8 cellular contexts compared by ENCODE assay signal in the genomic region with DNA sequence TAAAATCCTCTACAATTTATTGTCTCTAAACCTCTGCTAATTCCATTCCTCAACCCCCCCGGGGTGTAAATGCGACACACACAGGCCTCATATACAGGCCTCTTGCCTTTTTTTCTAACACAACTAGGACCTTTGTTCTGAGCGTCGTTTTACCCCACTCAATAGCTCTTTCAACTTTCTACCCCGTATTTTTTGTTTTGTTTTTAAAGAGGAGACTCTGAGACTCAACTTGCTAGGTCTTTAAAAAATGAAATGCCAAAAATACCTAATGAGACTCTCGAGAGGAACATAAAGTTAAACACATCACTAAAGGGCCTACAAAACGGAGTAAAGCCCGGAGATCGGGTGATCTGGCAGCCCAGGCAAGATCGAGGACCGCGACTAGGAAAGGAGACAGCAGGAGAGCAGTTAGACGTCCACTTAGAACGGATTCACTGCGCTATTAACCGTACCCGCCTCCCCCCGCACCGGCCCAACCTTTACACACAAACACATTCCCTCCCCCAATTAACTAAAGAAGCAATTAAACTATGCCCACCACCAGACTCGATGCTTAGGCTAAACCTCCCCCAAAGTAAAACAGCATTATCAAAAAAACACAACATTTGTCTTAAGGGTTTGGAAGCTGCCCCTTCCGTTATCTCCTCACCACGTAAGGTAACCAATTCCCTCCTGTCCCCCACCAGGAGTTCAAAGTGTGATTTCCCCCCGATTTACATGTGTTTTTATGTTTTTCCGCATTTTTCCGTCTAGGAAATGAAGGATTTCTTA. TPM values are rescaled to one million over a fixed set of nuclear protein-coding genes. Genes with fewer than 3 reads are reported as not detected.
DNase-seq lines count a peak whose midpoint lies in the region; ATAC-seq, FAIRE-seq and TF ChIP-seq lines count a peak whose summit lies in the region.

No MANE protein-coding gene starts in this region.

- H3K4me2 ChIP-seq in K562 (ENCODE audit: insufficient read depth, low read length) = peak overlapping the region; percentile 82

- peaks cover 61% of the 10 kb centered on the region for H3K79me2 ChIP-seq in K562 (ENCODE audit: control insufficient read depth, insufficient read depth, low read length)

- intact Hi-C loops in K562 (cut with micrococcal nuclease) = loop anchor here (5.0 kb wide), 2 partner anchors 52 to 68 kb away; no protein-coding TSS in a partner anchor

- no peaks in the 10 kb centered on the region for H3K27me3 ChIP-seq in K562 (ENCODE audit: control insufficient read depth in 2 of 2, insufficient read depth in 2 of 2, low read length in 2 of 2)
- H3K27me3 ChIP-seq in layer of hippocampus (ENCODE audit: control insufficient read depth, insufficient read depth, low read length) = no peaks in the 10 kb centered on the region

- H3K9me1 ChIP-seq in K562 (ENCODE audit: control insufficient read depth, insufficient read depth, low read length) = no peaks in the 10 kb centered on the region

- peak; percentile 24 for ATAC-seq in K562
- ATAC-seq in stimulated activated naive B cell treated with anti-CD40 and anti-IgM and Interleukin-4, amounts not matched to agents 10 μg/mL and 1 μg/mL and 100 μg/mL, for 72 hours (replicated peaks) = no peak
- ATAC-seq in GM18519 (IDR thresholded peaks at IDR 0.05; ENCODE audit: low FRiP score, unreplicated experiment) = no peak
- no peak for ATAC-seq in HG02759 (IDR thresholded peaks at IDR 0.05; ENCODE audit: unreplicated experiment)

- peaks cover 23 to 30% of the 10 kb centered on the region in 2 donors for H3K4me1 Mint-ChIP-seq in stimulated activated naive B cell treated with anti-CD40 and anti-IgM and Interleukin-4, amounts not matched to agents 10 μg/mL and 1 μg/mL and 100 μg/mL, for 72 hours

- no peak for TF ChIP-seq RAD21 in K562 (CRISPR knock-in tag; conservative IDR thresholded peaks at IDR 0.05 in 1 of 2, IDR thresholded peaks at IDR 0.05 in 1 of 2)

- H3K9ac ChIP-seq in K562 (ENCODE audit: insufficient read depth in 1 of 2, low read depth in 2 of 2, low read length in 2 of 2) = peak overlapping the region; percentile 78 to 96; a peak in 3 of 4 replicates

- WGBS in K562 (ENCODE audit: insufficient coverage, low coverage, missing lambda C conversion rate) = 2% methylated on average over 15 of the region's 25 CpGs

- TF ChIP-seq EP300 in K562 (IDR thresholded peaks at IDR 0.05; ENCODE audit: low read length) = no peak

- H2AFZ ChIP-seq in K562 (ENCODE audit: low read depth, low read length) = peak overlapping the region; percentile 70; the same call in 1 of the 2 replicates

- DNase-seq in RKO (ENCODE audit: low spot score) (peak; percentile 32), K562 (ENCODE audit: extremely low read depth in 1 of 4, low spot score in 3 of 4) (peak in 3 of 4 experiments; percentile 12 to 35 (median 15)), GM19238 (ENCODE audit: insufficient read length, low spot score) (no peak)
- DNase-seq in stimulated activated naive B cell treated with anti-CD40 and anti-IgM and Interleukin-4, amounts not matched to agents 10 μg/mL and 1 μg/mL and 100 μg/mL, for 72 hours = no peak

- H3K9me3 Mint-ChIP-seq in stimulated activated naive B cell treated with anti-CD40 and anti-IgM and Interleukin-4, amounts not matched to agents 10 μg/mL and 1 μg/mL and 100 μg/mL, for 72 hours = peaks cover 2 to 4% of the 10 kb centered on the region in 2 donors

- H3K36me3 ChIP-seq in K562 (ENCODE audit: control insufficient read depth, insufficient read depth, low read length) = peaks cover 29% of the 10 kb centered on the region; the same call in 2 of the 3 replicates

- H3K4me3 Mint-ChIP-seq in stimulated activated naive B cell treated with anti-CD40 and anti-IgM and Interleukin-4, amounts not matched to agents 10 μg/mL and 1 μg/mL and 100 μg/mL, for 72 hours = peak overlapping the region; percentile 96 to 98

- no peaks in the 10 kb centered on the region for H4K20me1 ChIP-seq in K562 (replicated peaks; ENCODE audit: control insufficient read depth, insufficient read depth, low read length)

- H3K27ac ChIP-seq in K562 (ENCODE audit: extremely low read depth, low read depth, low read length) (peak overlapping the region; percentile 90), layer of hippocampus (ENCODE audit: low read depth, low read length) (peak overlapping the region; percentile 32)

- peaks cover 0 to 9% of the 10 kb centered on the region in 2 experiments; a peak in 3 of 5 replicates for H3K4me1 ChIP-seq in K562 (replicated peaks in 1 of 2; ENCODE audit: control insufficient read depth in 2 of 2, insufficient read depth in 2 of 2, low read length in 2 of 2)

- peak overlapping the region; percentile 98 for H3K27ac Mint-ChIP-seq in stimulated activated naive B cell treated with anti-CD40 and anti-IgM and Interleukin-4, amounts not matched to agents 10 μg/mL and 1 μg/mL and 100 μg/mL, for 72 hours

- H3K36me3 Mint-ChIP-seq in stimulated activated naive B cell treated with anti-CD40 and anti-IgM and Interleukin-4, amounts not matched to agents 10 μg/mL and 1 μg/mL and 100 μg/mL, for 72 hours = peaks cover 10 to 27% of the 10 kb centered on the region in 2 donors

- H3K27me3 Mint-ChIP-seq in stimulated activated naive B cell treated with anti-CD40 and anti-IgM and Interleukin-4, amounts not matched to agents 10 μg/mL and 1 μg/mL and 100 μg/mL, for 72 hours = no peaks in the 10 kb centered on the region

- CTCF ChIA-PET in K562 (lab: Yijun Ruan, JAX; ENCODE audit: low intra/inter-chr PET ratio) = no interaction called here

- peak overlapping the region; percentile 77 for H3K4me3 ChIP-seq in GM12875 (ENCODE audit: low read depth, low read length)
- H3K4me3 ChIP-seq in K562 = peak overlapping the region; percentile 90

- in situ Hi-C loops in K562 (cut with MboI) = no loop called here

- no peaks in the 10 kb centered on the region for H3K9me3 ChIP-seq in K562 (replicated peaks; ENCODE audit: control insufficient read depth, insufficient read depth, low read depth, low read length)

- FAIRE-seq in K562 (lab: Jason Lieb, UNC) = peak; percentile 6

- no peak for TF ChIP-seq POLR2A in K562 (conservative IDR thresholded peaks at IDR 0.05)

- TF ChIP-seq CTCF in GM12875 (IDR thresholded peaks at IDR 0.05; ENCODE audit: borderline replicate concordance, insufficient read depth, low read depth, low read length) = no peak
- TF ChIP-seq CTCF in K562 (IDR thresholded peaks at IDR 0.05 in 2 of 3, conservative IDR thresholded peaks at IDR 0.05 in 1 of 3; ENCODE audit: insufficient read depth in 2 of 3, low read depth in 1 of 3, low read length in 3 of 3) = no peak

- BruUV-seq in K562 (replicated peaks; lab: Mats Ljungman, UMichigan) = TSS peak; percentile 43

- POLR2A ChIA-PET in K562 (lab: Yijun Ruan, JAX) = interaction anchor here (0.7 to 1.8 kb wide), 3 partner anchors 10 to 99 kb away, joined by 3 to 8 read pairs (median 3); no protein-coding TSS in a partner anchor

TF ChIP-seq in K562, 482 proteins besides CTCF, POLR2A, EP300 and RAD21 (continues in another document):
- TF ChIP-seq HDAC1 (IDR thresholded peaks at IDR 0.05) = 0 out of 4 replicates have a peak, but pooled peaks of 1 of the 2 experiments have one; percentile 12
- TF ChIP-seq CBFA2T3 (IDR thresholded peaks at IDR 0.05) = 0 out of 2 replicates have a peak, but pooled peaks have one; percentile 9
- peak; percentile 94 for TF ChIP-seq ZFX (CRISPR knock-in tag; IDR thresholded peaks at IDR 0.05)

RNA-seq across cellular contexts. Expression of gene TRIP12, which starts 1.6 kb away (rescaled TPM):
- total RNA-seq in K562 (2011; cell fraction: chromatin; rRNA removed; ENCODE audit: low replicate concordance) = 152 and 369 TPM in 2 replicates
- total RNA-seq in K562 (2011; cell fraction: nucleolus; rRNA removed) = 52.2 and 78.3 TPM in 2 replicates
- 115 and 140 TPM in 2 replicates for total RNA-seq in K562 (2011; cell fraction: nucleoplasm; rRNA removed)
- 74.5 and 77.6 TPM in 2 replicates for total RNA-seq in K562 (2014; rRNA removed)
- total RNA-seq in K562 (2014; rRNA removed; fragmentation: Illumina TruSeq; extraction: Trizol) = 112 and 143 TPM in 2 replicates
- 111 and 121 TPM in 2 replicates for total RNA-seq in K562 (2015; rRNA removed; fragmentation: Illumina TruSeq; extraction: Trizol)
- 121 and 131 TPM in 2 replicates for total RNA-seq in K562 (2021)
- polyA plus RNA-seq in K562 (2011; rRNA removed) = 65.8 and 80.1 TPM in 2 replicates
- polyA plus RNA-seq in K562 (2011; cell fraction: cytosol; rRNA removed) = 24.0 and 31.6 TPM in 2 replicates
- polyA plus RNA-seq in K562 (2011; cell fraction: nucleus; rRNA removed) = 93.4 and 96.8 TPM in 2 replicates
- 48.6 and 73.7 TPM in 2 replicates for polyA plus RNA-seq in K562 (2012)
- 79.9 and 87.5 TPM in 2 replicates for polyA plus RNA-seq in K562 (2014; fragmentation: Illumina TruSeq; extraction: Trizol)
- polyA plus RNA-seq in K562 (2014; fragmentation: Nextera tagmentation; extraction: Ambion mirVana) = 10 to 100 TPM; 15.2 to 26.5 TPM
- polyA plus RNA-seq in K562 (2014; rRNA removed) = 53.1 and 56.1 TPM in 2 replicates
- 426 and 432 TPM in 2 replicates for polyA minus RNA-seq in K562 (2011; rRNA and poly(A)+ RNA removed)
- 120 and 147 TPM in 2 replicates for polyA minus RNA-seq in K562 (2011; cell fraction: cytosol; rRNA and poly(A)+ RNA removed)
- 105 and 175 TPM in 2 replicates for polyA minus RNA-seq in K562 (2011; cell fraction: nucleus; rRNA and poly(A)+ RNA removed)

RNA-seq across cellular contexts. Expression of gene FBXO36, which starts 2.1 kb away (rescaled TPM):
- 0.30 and 0.70 TPM in 2 replicates for total RNA-seq in K562 (2011; cell fraction: chromatin; rRNA removed; ENCODE audit: low replicate concordance)
- total RNA-seq in K562 (2011; cell fraction: nucleolus; rRNA removed) = 0.53 and 0.67 TPM in 2 replicates
- total RNA-seq in K562 (2011; cell fraction: nucleoplasm; rRNA removed) = 0.44 and 0.99 TPM in 2 replicates
- total RNA-seq in K562 (2014; rRNA removed) = 0.29 and 0.54 TPM in 2 replicates
- 0.64 and 0.80 TPM in 2 replicates for total RNA-seq in K562 (2014; rRNA removed; fragmentation: Illumina TruSeq; extraction: Trizol)
- total RNA-seq in K562 (2015; rRNA removed; fragmentation: Illumina TruSeq; extraction: Trizol) = 0.43 and 0.49 TPM in 2 replicates
- 0.29 and 0.47 TPM in 2 replicates for total RNA-seq in K562 (2021)
- 0.91 and 1.3 TPM in 2 replicates for polyA plus RNA-seq in K562 (2011; rRNA removed)
- 0.33 and 1.1 TPM in 2 replicates for polyA plus RNA-seq in K562 (2011; cell fraction: cytosol; rRNA removed)
- polyA plus RNA-seq in K562 (2011; cell fraction: nucleus; rRNA removed) = 0.26 and 0.52 TPM in 2 replicates
- 0.11 and 0.17 TPM in 2 replicates for polyA plus RNA-seq in K562 (2012)
- 0.48 and 0.58 TPM in 2 replicates for polyA plus RNA-seq in K562 (2014; fragmentation: Illumina TruSeq; extraction: Trizol)
- polyA plus RNA-seq in K562 (2014; fragmentation: Nextera tagmentation; extraction: Ambion mirVana) = under 1 TPM; 0.73 to 0.85 TPM
- 0.22 and 0.40 TPM in 2 replicates for polyA plus RNA-seq in K562 (2014; rRNA removed)
- polyA minus RNA-seq in K562 (2011; rRNA and poly(A)+ RNA removed) = 1.2 TPM in 2 replicates
- not detected in 2 replicates for polyA minus RNA-seq in K562 (2011; cell fraction: cytosol; rRNA and poly(A)+ RNA removed)
- 0.13 and 0.78 TPM in 2 replicates for polyA minus RNA-seq in K562 (2011; cell fraction: nucleus; rRNA and poly(A)+ RNA removed)

Comparison
In these comparisons a context has a peak if more than half of its experiments do, and no peak if none do; other contexts are left out.
1. DNase-seq: peak in RKO (single experiment) and K562 (3 of 4); none in stimulated activated naive B cell treated with anti-CD40 and anti-IgM and Interleukin-4, amounts not matched to agents 10 μg/mL and 1 μg/mL and 100 μg/mL, for 72 hours (single experiment) and GM19238 (single experiment).